1 cellular context compared by ENCODE assay signal in genomic region chr7:23105644-23106490, GRCh38.
TF ChIP-seq lines count a peak whose summit lies in the region.

Gene KLHL7, plus strand, starts transcription at chr7:23105785. Its CDS starts 242 bp downstream, at chr7:23106027.

TF ChIP-seq in K562, 482 proteins besides CTCF, POLR2A, EP300 and RAD21 (continued from another document and continues in another):
- TF ChIP-seq, protein P1, sequence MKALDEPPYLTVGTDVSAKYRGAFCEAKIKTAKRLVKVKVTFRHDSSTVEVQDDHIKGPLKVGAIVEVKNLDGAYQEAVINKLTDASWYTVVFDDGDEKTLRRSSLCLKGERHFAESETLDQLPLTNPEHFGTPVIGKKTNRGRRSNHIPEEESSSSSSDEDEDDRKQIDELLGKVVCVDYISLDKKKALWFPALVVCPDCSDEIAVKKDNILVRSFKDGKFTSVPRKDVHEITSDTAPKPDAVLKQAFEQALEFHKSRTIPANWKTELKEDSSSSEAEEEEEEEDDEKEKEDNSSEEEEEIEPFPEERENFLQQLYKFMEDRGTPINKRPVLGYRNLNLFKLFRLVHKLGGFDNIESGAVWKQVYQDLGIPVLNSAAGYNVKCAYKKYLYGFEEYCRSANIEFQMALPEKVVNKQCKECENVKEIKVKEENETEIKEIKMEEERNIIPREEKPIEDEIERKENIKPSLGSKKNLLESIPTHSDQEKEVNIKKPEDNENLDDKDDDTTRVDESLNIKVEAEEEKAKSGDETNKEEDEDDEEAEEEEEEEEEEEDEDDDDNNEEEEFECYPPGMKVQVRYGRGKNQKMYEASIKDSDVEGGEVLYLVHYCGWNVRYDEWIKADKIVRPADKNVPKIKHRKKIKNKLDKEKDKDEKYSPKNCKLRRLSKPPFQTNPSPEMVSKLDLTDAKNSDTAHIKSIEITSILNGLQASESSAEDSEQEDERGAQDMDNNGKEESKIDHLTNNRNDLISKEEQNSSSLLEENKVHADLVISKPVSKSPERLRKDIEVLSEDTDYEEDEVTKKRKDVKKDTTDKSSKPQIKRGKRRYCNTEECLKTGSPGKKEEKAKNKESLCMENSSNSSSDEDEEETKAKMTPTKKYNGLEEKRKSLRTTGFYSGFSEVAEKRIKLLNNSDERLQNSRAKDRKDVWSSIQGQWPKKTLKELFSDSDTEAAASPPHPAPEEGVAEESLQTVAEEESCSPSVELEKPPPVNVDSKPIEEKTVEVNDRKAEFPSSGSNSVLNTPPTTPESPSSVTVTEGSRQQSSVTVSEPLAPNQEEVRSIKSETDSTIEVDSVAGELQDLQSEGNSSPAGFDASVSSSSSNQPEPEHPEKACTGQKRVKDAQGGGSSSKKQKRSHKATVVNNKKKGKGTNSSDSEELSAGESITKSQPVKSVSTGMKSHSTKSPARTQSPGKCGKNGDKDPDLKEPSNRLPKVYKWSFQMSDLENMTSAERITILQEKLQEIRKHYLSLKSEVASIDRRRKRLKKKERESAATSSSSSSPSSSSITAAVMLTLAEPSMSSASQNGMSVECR (CRISPR knock-in tag; IDR thresholded peaks at IDR 0.05): peak; percentile 57; the same call in 1 of the 2 replicates
- TF ChIP-seq ZBTB33 (CRISPR knock-in tag; IDR thresholded peaks at IDR 0.05) (0 out of 2 replicates have a peak, but pooled peaks have one; percentile 2), TRIM24 (IDR thresholded peaks at IDR 0.05) (no peak), CREM (IDR thresholded peaks at IDR 0.05; ENCODE audit: low read depth) (peak; percentile 99), NR2C1 (IDR thresholded peaks at IDR 0.05) (no peak), NR2C1 (tag; IDR thresholded peaks at IDR 0.05) (no peak), SNRNP70 (optimal IDR thresholded peaks at IDR 0.05; ENCODE audit: low read depth, low read length) (no peak), ZNF174 (CRISPR knock-in tag; IDR thresholded peaks at IDR 0.05) (no peak), PBX2 (CRISPR knock-in tag; IDR thresholded peaks at IDR 0.05; ENCODE audit: low read depth) (no peak), PBX2 (tag; conservative IDR thresholded peaks at IDR 0.05; ENCODE audit: low read depth) (no peak), PRPF4 (IDR thresholded peaks at IDR 0.05; ENCODE audit: insufficient read depth, low read depth, low read length, poor library complexity, severe bottlenecking) (no peak), MTA3 (IDR thresholded peaks at IDR 0.05; ENCODE audit: borderline replicate concordance) (peak; percentile 73; the same call in 1 of the 2 replicates), ZKSCAN8 (CRISPR knock-in tag; IDR thresholded peaks at IDR 0.05) (no peak), ZSCAN29 (IDR thresholded peaks at IDR 0.05) (no peak), POLR2G (IDR thresholded peaks at IDR 0.05; ENCODE audit: low read depth, low read length) (peak; percentile 91), CUX1 (CRISPR knock-in tag; IDR thresholded peaks at IDR 0.05) (no peak), KLF13 (tag; IDR thresholded peaks at IDR 0.05; ENCODE audit: borderline replicate concordance, low read depth) (no peak), ZNF347 (CRISPR knock-in tag; IDR thresholded peaks at IDR 0.05; ENCODE audit: low read depth) (no peak), NR2F6 (CRISPR knock-in tag; IDR thresholded peaks at IDR 0.05) (no peak), ZHX1 (conservative IDR thresholded peaks at IDR 0.05; ENCODE audit: low read length) (no peak), HNRNPUL1 (IDR thresholded peaks at IDR 0.05; ENCODE audit: low read length) (no peak), NEUROD1 (IDR thresholded peaks at IDR 0.05; ENCODE audit: borderline replicate concordance, low read depth, low read length, partially characterized antibody) (no peak), ETS1 (conservative IDR thresholded peaks at IDR 0.05; ENCODE audit: control insufficient read depth, low read depth, low read length) (peak; percentile 6; the same call in 1 of the 2 replicates), RBM22 (IDR thresholded peaks at IDR 0.05; ENCODE audit: low read depth, low read length, poor library complexity, severe bottlenecking) (peak; percentile 29), MLLT1 (IDR thresholded peaks at IDR 0.05) (0 out of 4 replicates have a peak, but pooled peaks have one; percentile 9 to 13)
- TF ChIP-seq, protein P2, sequence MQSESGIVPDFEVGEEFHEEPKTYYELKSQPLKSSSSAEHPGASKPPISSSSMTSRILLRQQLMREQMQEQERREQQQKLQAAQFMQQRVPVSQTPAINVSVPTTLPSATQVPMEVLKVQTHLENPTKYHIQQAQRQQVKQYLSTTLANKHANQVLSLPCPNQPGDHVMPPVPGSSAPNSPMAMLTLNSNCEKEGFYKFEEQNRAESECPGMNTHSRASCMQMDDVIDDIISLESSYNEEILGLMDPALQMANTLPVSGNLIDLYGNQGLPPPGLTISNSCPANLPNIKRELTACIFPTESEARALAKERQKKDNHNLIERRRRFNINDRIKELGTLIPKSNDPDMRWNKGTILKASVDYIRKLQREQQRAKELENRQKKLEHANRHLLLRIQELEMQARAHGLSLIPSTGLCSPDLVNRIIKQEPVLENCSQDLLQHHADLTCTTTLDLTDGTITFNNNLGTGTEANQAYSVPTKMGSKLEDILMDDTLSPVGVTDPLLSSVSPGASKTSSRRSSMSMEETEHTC (IDR thresholded peaks at IDR 0.05): peak; percentile 48; the same call in 1 of the 2 replicates
- TF ChIP-seq, protein P3, sequence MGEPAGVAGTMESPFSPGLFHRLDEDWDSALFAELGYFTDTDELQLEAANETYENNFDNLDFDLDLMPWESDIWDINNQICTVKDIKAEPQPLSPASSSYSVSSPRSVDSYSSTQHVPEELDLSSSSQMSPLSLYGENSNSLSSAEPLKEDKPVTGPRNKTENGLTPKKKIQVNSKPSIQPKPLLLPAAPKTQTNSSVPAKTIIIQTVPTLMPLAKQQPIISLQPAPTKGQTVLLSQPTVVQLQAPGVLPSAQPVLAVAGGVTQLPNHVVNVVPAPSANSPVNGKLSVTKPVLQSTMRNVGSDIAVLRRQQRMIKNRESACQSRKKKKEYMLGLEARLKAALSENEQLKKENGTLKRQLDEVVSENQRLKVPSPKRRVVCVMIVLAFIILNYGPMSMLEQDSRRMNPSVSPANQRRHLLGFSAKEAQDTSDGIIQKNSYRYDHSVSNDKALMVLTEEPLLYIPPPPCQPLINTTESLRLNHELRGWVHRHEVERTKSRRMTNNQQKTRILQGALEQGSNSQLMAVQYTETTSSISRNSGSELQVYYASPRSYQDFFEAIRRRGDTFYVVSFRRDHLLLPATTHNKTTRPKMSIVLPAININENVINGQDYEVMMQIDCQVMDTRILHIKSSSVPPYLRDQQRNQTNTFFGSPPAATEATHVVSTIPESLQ (CRISPR knock-in tag; IDR thresholded peaks at IDR 0.05): peak; percentile 70; the same call in 1 of the 2 replicates
